19 cellular contexts compared by ENCODE assay signal in genomic region chr1:23953020-23953419, GRCh38. TPM values are rescaled to one million over a fixed set of nuclear protein-coding genes. Genes with fewer than 3 reads are reported as not detected.
"Had no signal": no experiment of that assay in that cellular context is flagged by ENCODE, and none has a peak within 500 bp of the region (broad histone marks: within the 10 kb centered on the region; RNA-seq: fewer than 3 reads in every experiment).

No MANE protein-coding gene starts in this region.

- H3K27me3 Mint-ChIP-seq: T-helper 17 cell had no signal

- H3K27me3 ChIP-seq: esophagus squamous epithelium, neutrophil, upper lobe of left lung had no signal

- DNase-seq: activated CD4-positive, alpha-beta T cell treated with anti-CD3 and anti-CD28 coated beads, Interleukin-2, amount 50 U/mL, for 4 hours; activated effector memory CD4-positive, alpha-beta T cell treated with Interleukin-2 at 50 U/mL for 16 hours; activated naive CD4-positive, alpha-beta T cell treated with anti-CD3 and anti-CD28 coated beads, Interleukin-2, amount 50 U/mL, for 16 hours; activated T-cell treated with anti-CD3 and anti-CD28 coated beads, Interleukin-2, amount 50 U/mL, for 1 hour; caudate nucleus; esophagus squamous epithelium; hippocampal formation; mesendoderm; natural killer cell; stimulated activated CD4-positive, alpha-beta T cell treated with anti-CD3 and anti-CD28 coated beads, Interleukin-2, amount 100 ng/mL, for 48 hours; stimulated activated naive CD4-positive, alpha-beta T cell treated with Interleukin-2 at 50 U/mL for 16 hours; T-helper 17 cell had no signal

- H3K27ac ChIP-seq: coronary artery, esophagus squamous epithelium, neutrophil, upper lobe of left lung had no signal

- H3K36me3 Mint-ChIP-seq: natural killer cell, WTC11 had no signal

- H3K9me3 Mint-ChIP-seq: natural killer cell, WTC11 had no signal

- H3K9me3 ChIP-seq: esophagus squamous epithelium, neutrophil, upper lobe of left lung had no signal

- H3K36me3 ChIP-seq: esophagus squamous epithelium, neutrophil, upper lobe of left lung had no signal

- H3K27ac Mint-ChIP-seq: natural killer cell, T-helper 17 cell, WTC11 had no signal

- H3K4me3 Mint-ChIP-seq: T-helper 17 cell, WTC11 had no signal

- H3K4me3 ChIP-seq: coronary artery, esophagus squamous epithelium, upper lobe of left lung had no signal

RNA-seq across cellular contexts. Expression of gene CNR2, which starts 39.9 kb away (rescaled TPM):
- total RNA-seq: astrocyte, fibroblast of villous mesenchyme, kidney epithelial cell, WTC11 had no signal
